Comparison of ENCODE assay signal across 3 cellular contexts in genomic region chr7:125645770-125646169, GRCh38.
"Had no signal": no experiment of that assay in that cellular context is flagged by ENCODE, and none has a peak within 500 bp of the region (broad histone marks: within the 10 kb centered on the region; RNA-seq: fewer than 3 reads in every experiment).

No MANE protein-coding gene starts in this region.

- ATAC-seq: GM12878 had no signal

- DNase-seq: GDM1, GF-D8 had no signal

- H3K4me3 ChIP-seq: GM12878 had no signal
